In the genomic region with DNA sequence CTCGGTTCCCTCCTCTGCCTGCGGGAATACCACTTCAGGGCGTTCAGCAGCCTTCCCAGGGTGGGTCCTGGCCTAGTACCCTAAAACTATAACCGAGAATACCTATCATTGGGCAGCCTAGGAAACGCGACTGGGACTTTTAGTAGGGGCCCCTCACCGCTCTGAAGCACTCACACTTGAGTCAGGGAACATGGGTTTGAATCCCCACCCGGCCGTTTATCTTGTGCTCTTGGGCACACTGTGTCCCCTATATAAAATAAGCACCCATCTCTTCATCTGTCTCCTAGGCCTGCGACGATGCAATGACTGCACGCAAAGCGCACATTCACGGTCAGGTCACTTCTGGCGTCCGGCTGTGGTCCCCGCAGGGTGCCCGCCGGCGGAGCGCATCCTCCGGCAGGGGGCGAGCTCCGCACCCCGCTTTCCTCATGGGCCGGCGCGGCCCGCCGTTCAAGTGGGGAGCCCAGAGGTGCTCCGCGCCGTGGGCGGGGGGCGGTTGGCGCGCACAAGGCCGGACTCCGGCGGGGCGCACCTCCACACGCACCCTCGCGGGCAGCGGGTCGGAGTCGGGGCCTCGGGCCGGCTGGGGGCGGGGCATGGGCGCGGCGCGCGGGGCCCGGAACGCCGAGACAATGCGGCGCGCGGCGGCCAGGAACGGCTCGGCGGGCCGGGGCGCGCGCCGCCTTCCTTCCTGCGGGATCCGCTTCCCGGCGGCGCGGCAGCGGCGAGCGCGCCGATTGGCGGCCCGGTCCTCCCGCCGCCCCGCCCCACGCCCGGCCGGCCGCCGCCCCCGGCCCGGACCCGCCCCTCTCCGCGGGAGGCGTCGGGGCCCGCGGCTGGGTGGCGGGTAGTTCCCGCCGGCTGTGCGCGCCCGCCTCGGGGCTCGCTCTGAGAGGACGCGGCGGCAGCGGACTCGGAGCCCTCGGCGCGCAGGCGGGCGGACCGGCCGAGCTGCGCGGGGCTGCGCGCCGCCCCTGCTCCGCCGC, we compare ENCODE assay signal across 8 cellular contexts. TPM values are rescaled to one million over a fixed set of nuclear protein-coding genes. Genes with fewer than 3 reads are reported as not detected.
DNase-seq lines count a peak whose midpoint lies in the region; ATAC-seq and TF ChIP-seq lines count a peak whose summit lies in the region.

A gene (plus strand): TSS at position 850 of the 986 bp plus-strand sequence. CDS start 293 bp downstream, outside the sequence.

- peaks cover 51% of the 10 kb centered on the region for H3K27me3 Mint-ChIP-seq in activated T-cell treated with anti-CD3 and anti-CD28 coated beads, Interleukin-2, amount 50 U/mL, for 4 hours (ENCODE audit: low read depth)

- H3K4me3 ChIP-seq in fibroblast of lung (replicated peaks in 1 of 4; ENCODE audit: control extremely low read depth in 1 of 4, insufficient read depth in 1 of 4, low read depth in 3 of 4, low read length in 4 of 4) (peak within 1 kb of the TSS; percentile 76 to 92 (median 89)), muscle layer of duodenum (ENCODE audit: low read depth in 1 of 2, low read length in 2 of 2) (peak within 1 kb of the TSS; percentile 84 to 87)

- no peaks in the 10 kb centered on the region for H4K20me1 ChIP-seq in fibroblast of lung (ENCODE audit: control insufficient read depth, extremely low read depth, insufficient read depth, low read length)

- H3K27ac ChIP-seq in 22Rv1 (peak within 1 kb of the TSS; percentile 73), fibroblast of lung (ENCODE audit: insufficient read depth, low read length) (peak within 1 kb of the TSS; percentile 71), muscle layer of duodenum (ENCODE audit: low read length) (peak within 1 kb of the TSS; percentile 84)

- H3K4me3 Mint-ChIP-seq in activated T-cell treated with anti-CD3 and anti-CD28 coated beads, Interleukin-2, amount 50 U/mL, for 4 hours = peak within 1 kb of the TSS; percentile 58

- H3K36me3 ChIP-seq in fibroblast of lung (ENCODE audit: control insufficient read depth, insufficient read depth, low read length) (no peaks in the 10 kb centered on the region), muscle layer of duodenum (ENCODE audit: control insufficient read depth in 1 of 2, insufficient read depth in 2 of 2, low read length in 2 of 2) (no peaks in the 10 kb centered on the region)

- peak within 1 kb of the TSS; percentile 83 for H3K9ac ChIP-seq in fibroblast of lung (ENCODE audit: insufficient read depth, low read length)

- ATAC-seq in HG02981 (IDR thresholded peaks at IDR 0.05; ENCODE audit: unreplicated experiment) = peak; percentile 44
- peak; percentile 76 for ATAC-seq in activated T-cell treated with anti-CD3 and anti-CD28 coated beads, Interleukin-2, amount 50 U/mL, for 4 hours

- TF ChIP-seq CTCF in 22Rv1 (IDR thresholded peaks at IDR 0.05) (peak; percentile 43), GM12872 (IDR thresholded peaks at IDR 0.05; ENCODE audit: insufficient read depth, low read depth, low read length) (peak; percentile 72), fibroblast of lung (conservative IDR thresholded peaks at IDR 0.05 in 1 of 2, IDR thresholded peaks at IDR 0.05 in 1 of 2; ENCODE audit: low read depth in 1 of 2, low read length in 2 of 2) (peak; percentile 56 to 68)

- H3K4me1 ChIP-seq in fibroblast of lung (ENCODE audit: control insufficient read depth, extremely low read depth, insufficient read depth, low read length) (peaks cover 2% of the 10 kb centered on the region), muscle layer of duodenum (ENCODE audit: control insufficient read depth in 1 of 2, insufficient read depth in 2 of 2, low read length in 2 of 2) (peaks cover 4 to 18% of the 10 kb centered on the region in 2 donors)

- H3K27me3 ChIP-seq in fibroblast of lung (ENCODE audit: control insufficient read depth, insufficient read depth, low read length) (no peaks in the 10 kb centered on the region), muscle layer of duodenum (ENCODE audit: low read depth, low read length) (no peaks in the 10 kb centered on the region)

- DNase-seq in NCI-H446 treated with DMSO at 0.1 percent for 48 hours (lab: John Stamatoyannopoulos, UW) (peak; percentile 25), fibroblast of lung (ENCODE audit: low read depth in 2 of 2) (peak; percentile 66), superior temporal gyrus (ENCODE audit: extremely low spot score) (peak; percentile 78)
- no peak for DNase-seq in activated T-cell treated with anti-CD3 and anti-CD28 coated beads, Interleukin-2, amount 50 U/mL, for 4 hours

- H3K9me3 ChIP-seq in fibroblast of lung (ENCODE audit: control insufficient read depth, insufficient read depth, low read depth, low read length) = no peaks in the 10 kb centered on the region
- no peaks in the 10 kb centered on the region for H3K9me3 ChIP-seq in muscle layer of duodenum (ENCODE audit: control insufficient read depth in 1 of 2, low read length in 2 of 2)

- H3K36me3 Mint-ChIP-seq in activated T-cell treated with anti-CD3 and anti-CD28 coated beads, Interleukin-2, amount 50 U/mL, for 4 hours (ENCODE audit: insufficient read depth) = no peaks in the 10 kb centered on the region

- H3K4me1 Mint-ChIP-seq in activated T-cell treated with anti-CD3 and anti-CD28 coated beads, Interleukin-2, amount 50 U/mL, for 4 hours (ENCODE audit: low read depth) = peaks cover 6% of the 10 kb centered on the region

- peaks cover 33% of the 10 kb centered on the region for H3K79me2 ChIP-seq in fibroblast of lung (ENCODE audit: control insufficient read depth, insufficient read depth, low read length)

- H3K4me2 ChIP-seq in fibroblast of lung (ENCODE audit: extremely low read depth, insufficient read depth, low read length) = peak within 1 kb of the TSS; percentile 96

- H3K9me3 Mint-ChIP-seq in activated T-cell treated with anti-CD3 and anti-CD28 coated beads, Interleukin-2, amount 50 U/mL, for 4 hours = no peaks in the 10 kb centered on the region

- peak within 1 kb of the TSS; percentile 70 for H2AFZ ChIP-seq in fibroblast of lung (ENCODE audit: low read length)

RNA-seq across cellular contexts. Expression of the gene that starts here (rescaled TPM):
- total RNA-seq in activated T-cell treated with anti-CD3 and anti-CD28 coated beads, Interleukin-2, amount 50 U/mL, for 4 hours = under 1 TPM; 0.13 to 0.22 (median 0.20) TPM
- total RNA-seq in fibroblast of lung = 16.4 and 19.2 TPM in 2 replicates
- 19.9 and 24.0 TPM in 2 replicates for polyA plus RNA-seq in fibroblast of lung
- polyA plus RNA-seq in fibroblast of lung (2012) = 10.2 and 11.4 TPM in 2 replicates
- polyA minus RNA-seq in fibroblast of lung (ENCODE audit: low replicate concordance) = 10.2 and 14.3 TPM in 2 replicates

Comparison
In these comparisons a context has a peak if more than half of its experiments do, and no peak if none do; other contexts are left out.
1. RNA of the gene that starts here (total RNA-seq): 16.4 to 19.2 TPM in fibroblast of lung; 0.13 to 0.22 TPM in activated T-cell treated with anti-CD3 and anti-CD28 coated beads, Interleukin-2, amount 50 U/mL, for 4 hours; every median in the first group is over 10 times any median in the second.
2. Peak in ATAC-seq in activated T-cell treated with anti-CD3 and anti-CD28 coated beads, Interleukin-2, amount 50 U/mL, for 4 hours; RNA of the gene not detected or under 1 TPM.
3. Peak in every context shown above with its lines, with median percentiles within 50 percentile points of each other: H3K27ac ChIP-seq and CTCF ChIP-seq.